Comparison of ENCODE assay signal across 1 cellular context in genomic region chr5:139577689-139578347, GRCh38.
TF ChIP-seq lines count a peak whose summit lies in the region.

No MANE protein-coding gene starts in this region.

TF ChIP-seq in HepG2, 621 proteins besides CTCF, POLR2A, EP300 and RAD21 (continued from another document):
- TF ChIP-seq, protein P1, sequence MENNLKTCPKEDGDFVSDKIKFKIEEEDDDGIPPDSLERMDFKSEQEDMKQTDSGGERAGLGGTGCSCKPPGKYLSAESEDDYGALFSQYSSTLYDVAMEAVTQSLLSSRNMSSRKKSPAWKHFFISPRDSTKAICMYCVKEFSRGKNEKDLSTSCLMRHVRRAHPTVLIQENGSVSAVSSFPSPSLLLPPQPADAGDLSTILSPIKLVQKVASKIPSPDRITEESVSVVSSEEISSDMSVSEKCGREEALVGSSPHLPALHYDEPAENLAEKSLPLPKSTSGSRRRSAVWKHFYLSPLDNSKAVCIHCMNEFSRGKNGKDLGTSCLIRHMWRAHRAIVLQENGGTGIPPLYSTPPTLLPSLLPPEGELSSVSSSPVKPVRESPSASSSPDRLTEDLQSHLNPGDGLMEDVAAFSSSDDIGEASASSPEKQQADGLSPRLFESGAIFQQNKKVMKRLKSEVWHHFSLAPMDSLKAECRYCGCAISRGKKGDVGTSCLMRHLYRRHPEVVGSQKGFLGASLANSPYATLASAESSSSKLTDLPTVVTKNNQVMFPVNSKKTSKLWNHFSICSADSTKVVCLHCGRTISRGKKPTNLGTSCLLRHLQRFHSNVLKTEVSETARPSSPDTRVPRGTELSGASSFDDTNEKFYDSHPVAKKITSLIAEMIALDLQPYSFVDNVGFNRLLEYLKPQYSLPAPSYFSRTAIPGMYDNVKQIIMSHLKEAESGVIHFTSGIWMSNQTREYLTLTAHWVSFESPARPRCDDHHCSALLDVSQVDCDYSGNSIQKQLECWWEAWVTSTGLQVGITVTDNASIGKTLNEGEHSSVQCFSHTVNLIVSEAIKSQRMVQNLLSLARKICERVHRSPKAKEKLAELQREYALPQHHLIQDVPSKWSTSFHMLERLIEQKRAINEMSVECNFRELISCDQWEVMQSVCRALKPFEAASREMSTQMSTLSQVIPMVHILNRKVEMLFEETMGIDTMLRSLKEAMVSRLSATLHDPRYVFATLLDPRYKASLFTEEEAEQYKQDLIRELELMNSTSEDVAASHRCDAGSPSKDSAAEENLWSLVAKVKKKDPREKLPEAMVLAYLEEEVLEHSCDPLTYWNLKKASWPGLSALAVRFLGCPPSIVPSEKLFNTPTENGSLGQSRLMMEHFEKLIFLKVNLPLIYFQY (CRISPR knock-in tag; IDR thresholded peaks at IDR 0.05; ENCODE audit: borderline replicate concordance): no peak
